26 cellular contexts compared by ENCODE assay signal in genomic region chr17:557371-557770, GRCh38.
A peak's percentile ranks its signal among the peaks of the same experiment; 100 is the strongest.
DNase-seq lines count a peak whose midpoint lies in the region; ATAC-seq and TF ChIP-seq lines count a peak whose summit lies in the region.
"Had no signal": no experiment of that assay in that cellular context is flagged by ENCODE, and none has a peak within 500 bp of the region (broad histone marks: within the 10 kb centered on the region; RNA-seq: fewer than 3 reads in every experiment).

No MANE protein-coding gene starts in this region.

- no peaks in the 10 kb centered on the region for H3K79me2 ChIP-seq in neural progenitor cell (ENCODE audit: low read depth)
- H3K79me2 ChIP-seq: parathyroid adenoma had no signal

- no peak overlapping the region for H2AFZ ChIP-seq in neural progenitor cell (replicated peaks)
- H2AFZ ChIP-seq: parathyroid adenoma had no signal

- TF ChIP-seq CTCF in choroid plexus epithelial cell (conservative IDR thresholded peaks at IDR 0.05; ENCODE audit: low read depth, low read length), result no peak
- TF ChIP-seq CTCF in neutrophil (IDR thresholded peaks at IDR 0.05), result no peak
- TF ChIP-seq CTCF in dorsolateral prefrontal cortex (IDR thresholded peaks at IDR 0.05 in 54 of 56, conservative IDR thresholded peaks at IDR 0.05 in 2 of 56; ENCODE audit: low read depth in 1 of 56, partially characterized antibody in 56 of 56), result no peak
- TF ChIP-seq CTCF in neural progenitor cell (IDR thresholded peaks at IDR 0.05), result no peak

- H3K4me1 ChIP-seq in neutrophil (ENCODE audit: control insufficient read depth in 1 of 2, insufficient read depth in 1 of 2, low read depth in 1 of 2, low read length in 1 of 2) (peaks cover 43% of the 10 kb centered on the region in 2 experiments), neural progenitor cell (no peaks in the 10 kb centered on the region)
- H3K4me1 ChIP-seq: colonic mucosa, parathyroid adenoma had no signal

- DNase-seq in EH (ENCODE audit: low read depth), result peak; percentile 53
- DNase-seq in NCI-H226, result peak; percentile 9
- peak; percentile 56 for DNase-seq in choroid plexus epithelial cell (ENCODE audit: low read depth)
- DNase-seq in dorsolateral prefrontal cortex, result no peak
- no peak for DNase-seq in neural progenitor cell (ENCODE audit: low spot score)
- no peak for DNase-seq in NCI-H1048 (lab: John Stamatoyannopoulos, UW)
- DNase-seq: activated CD4-positive, alpha-beta T cell treated with anti-CD3 and anti-CD28 coated beads, Interleukin-2, amount 50 U/mL, for 4 hours; activated CD8-positive, alpha-beta memory T cell treated with anti-CD3 and anti-CD28 coated beads, Interleukin-2, amount 50 U/mL, for 48 hours; activated naive CD8-positive, alpha-beta T cell treated with anti-CD3 and anti-CD28 coated beads for 36 hours; CD8-positive, alpha-beta T cell; colonic mucosa; natural killer cell; NCI-H1105 treated with DMSO at 0.1 percent for 48 hours; NCI-H2081; NCI-H510A treated with DMSO at 0.1 percent for 48 hours; substantia nigra; T-helper 2 cell; WERI-Rb-1 had no signal

- H3K27me3 ChIP-seq in neutrophil (no peaks in the 10 kb centered on the region), dorsolateral prefrontal cortex (no peaks in the 10 kb centered on the region), neural progenitor cell (no peaks in the 10 kb centered on the region)
- H3K27me3 ChIP-seq: colonic mucosa, SJSA1 had no signal

- H3K9ac ChIP-seq in neural progenitor cell, result no peak overlapping the region
- H3K9ac ChIP-seq: parathyroid adenoma had no signal

- no peaks in the 10 kb centered on the region for H3K27me3 Mint-ChIP-seq in neural progenitor cell (ENCODE audit: insufficient read depth, low read depth)
- H3K27me3 Mint-ChIP-seq: activated naive CD8-positive, alpha-beta T cell treated with anti-CD3 and anti-CD28 coated beads for 36 hours; brain had no signal

- H3K4me3 Mint-ChIP-seq in neural progenitor cell, result no peak overlapping the region
- H3K4me3 Mint-ChIP-seq: activated naive CD8-positive, alpha-beta T cell treated with anti-CD3 and anti-CD28 coated beads for 36 hours; brain; CD8-positive, alpha-beta T cell; mesothelial cell of epicardium; natural killer cell had no signal

- no peaks in the 10 kb centered on the region for H3F3A ChIP-seq in neural progenitor cell (ENCODE audit: low read depth)

- H3K9me3 ChIP-seq in neutrophil (no peaks in the 10 kb centered on the region), neural progenitor cell (ENCODE audit: low read depth) (no peaks in the 10 kb centered on the region)
- H3K9me3 ChIP-seq: colonic mucosa, SJSA1 had no signal

- no peaks in the 10 kb centered on the region for H3K9me3 Mint-ChIP-seq in neural progenitor cell
- H3K9me3 Mint-ChIP-seq: activated naive CD8-positive, alpha-beta T cell treated with anti-CD3 and anti-CD28 coated beads for 36 hours; activated T-helper 2 cell treated with anti-CD3 and anti-CD28 coated beads, Interferon-gamma antibody, Interleukin-2, Interleukin-4, amounts not matched to agents 10 μg/mL and 5 μg/mL and 100 μg/mL, durations not matched to agents 14 hours and 24 hours and 36 hours; brain; CD8-positive, alpha-beta T cell; mesothelial cell of epicardium; natural killer cell had no signal

- H4K20me1 ChIP-seq in neural progenitor cell (ENCODE audit: low read depth), result no peaks in the 10 kb centered on the region

- H3K4me2 ChIP-seq in neural progenitor cell, result no peak overlapping the region

- no peak overlapping the region for H3K27ac Mint-ChIP-seq in neural progenitor cell
- H3K27ac Mint-ChIP-seq: activated naive CD8-positive, alpha-beta T cell treated with anti-CD3 and anti-CD28 coated beads for 36 hours; activated T-helper 2 cell treated with anti-CD3 and anti-CD28 coated beads, Interferon-gamma antibody, Interleukin-2, Interleukin-4, amounts not matched to agents 10 μg/mL and 5 μg/mL and 100 μg/mL, durations not matched to agents 14 hours and 24 hours and 36 hours; brain; CD8-positive, alpha-beta T cell; mesothelial cell of epicardium; natural killer cell had no signal

- H3K36me3 Mint-ChIP-seq in neural progenitor cell, result peaks cover 13% of the 10 kb centered on the region

- intact Hi-C loops in dorsolateral prefrontal cortex (cut with DNase I), result no loop called here

- H3K27ac ChIP-seq in neutrophil, result peak overlapping the region; percentile 56
- no peak overlapping the region for H3K27ac ChIP-seq in dorsolateral prefrontal cortex
- no peak overlapping the region for H3K27ac ChIP-seq in neural progenitor cell
- H3K27ac ChIP-seq: colonic mucosa, parathyroid adenoma, SJSA1, WERI-Rb-1 had no signal

- H3K4me3 ChIP-seq in choroid plexus epithelial cell (ENCODE audit: low read depth, low read length), result no peak overlapping the region
- H3K4me3 ChIP-seq in neutrophil (ENCODE audit: low read depth in 1 of 2, low read length in 1 of 2), result no peak overlapping the region
- no peak overlapping the region for H3K4me3 ChIP-seq in dorsolateral prefrontal cortex
- no peak overlapping the region for H3K4me3 ChIP-seq in neural progenitor cell
- H3K4me3 ChIP-seq: colonic mucosa, GM12878, SJSA1 had no signal

- H3K4me1 Mint-ChIP-seq in neural progenitor cell, result no peaks in the 10 kb centered on the region
- H3K4me1 Mint-ChIP-seq: brain, mesothelial cell of epicardium, natural killer cell had no signal

- H3K36me3 ChIP-seq in neutrophil (peaks cover 8% of the 10 kb centered on the region), neural progenitor cell (no peaks in the 10 kb centered on the region)
- H3K36me3 ChIP-seq: colonic mucosa had no signal

- no peak for ATAC-seq in HG03139 (IDR thresholded peaks at IDR 0.05; ENCODE audit: unreplicated experiment)
- ATAC-seq: CD8-positive, alpha-beta T cell; GM12878; natural killer cell had no signal

Comparison
In these comparisons a context has a peak if more than half of its experiments do, and no peak if none do; other contexts are left out.
1. DNase-seq: peak in EH (single experiment), NCI-H226 (single experiment) and choroid plexus epithelial cell (single experiment); none in dorsolateral prefrontal cortex (0 of 10), neural progenitor cell (single experiment) and NCI-H1048 (single experiment).